ENCODE assay signal across 11 cellular contexts in genomic region chr3:171811913-171812321, GRCh38. TPM values are rescaled to one million over a fixed set of nuclear protein-coding genes. Genes with fewer than 3 reads are reported as not detected.
A peak's percentile ranks its signal among the peaks of the same experiment; 100 is the strongest.
DNase-seq lines count a peak whose midpoint lies in the region; ATAC-seq and TF ChIP-seq lines count a peak whose summit lies in the region.
"Had no signal": no experiment of that assay in that cellular context is flagged by ENCODE, and none has a peak within 500 bp of the region (broad histone marks: within the 10 kb centered on the region; RNA-seq: fewer than 3 reads in every experiment).

No MANE protein-coding gene starts in this region.

- BruUV-seq in PC-3 (replicated peaks; lab: Mats Ljungman, UMichigan) = no TSS peak

- no peaks in the 10 kb centered on the region for H3K9me2 ChIP-seq in PC-3 (replicated peaks; ENCODE audit: low read length)

- H3K36me3 Mint-ChIP-seq in nephron (ENCODE audit: low read depth) = no peaks in the 10 kb centered on the region
- H3K36me3 Mint-ChIP-seq: CD4-positive, CD25-positive, alpha-beta regulatory T cell had no signal

- peak overlapping the region in 2 of 3 experiments; percentile 52 to 76 for H3K27ac Mint-ChIP-seq in nephron
- H3K27ac Mint-ChIP-seq: activated naive CD8-positive, alpha-beta T cell treated with anti-CD3 and anti-CD28 coated beads, Interleukin-2, amount 50 U/mL, for 24 hours; CD4-positive, CD25-positive, alpha-beta regulatory T cell had no signal

- ATAC-seq in PC-3 (no peak), body of pancreas (no peak)
- ATAC-seq: activated naive CD8-positive, alpha-beta T cell treated with anti-CD3 and anti-CD28 coated beads, Interleukin-2, amount 50 U/mL, for 24 hours had no signal

- H3K4me3 ChIP-seq in AG09309 (ENCODE audit: control insufficient read depth, low read depth, low read length) (no peak overlapping the region), PC-3 (ENCODE audit: low read length) (no peak overlapping the region), choroid plexus epithelial cell (ENCODE audit: low read depth, low read length) (no peak overlapping the region), body of pancreas (no peak overlapping the region)

- H3K27ac ChIP-seq in PC-3 (ENCODE audit: low read length) (peak overlapping the region; percentile 90), body of pancreas (peak overlapping the region in 1 of 4 donors; percentile 88)

- intact Hi-C loops in PC-3 (cut with micrococcal nuclease) = loop anchor here (1.0 to 5.0 kb wide), 2 partner anchors 17 to 155 kb away; no protein-coding TSS in a partner anchor
- intact Hi-C loops in body of pancreas (cut with DNase I) = no loop called here
- intact Hi-C loops in head of caudate nucleus (cut with DNase I) = no loop called here

- H3K9ac ChIP-seq in PC-3 (ENCODE audit: low read length) = peak overlapping the region; percentile 47

- POLR2A ChIA-PET in PC-3 (lab: Charles Lee; ENCODE audit: unreplicated experiment) = interaction anchor here (0.5 to 2.3 kb wide), 2 partner anchors 18 to 23 kb away, joined by 3 to 14 read pairs; no protein-coding TSS in a partner anchor

- peaks cover 26% of the 10 kb centered on the region for H3K4me1 Mint-ChIP-seq in nephron

- CTCF ChIA-PET in PC-3 (lab: Charles Lee) = interaction anchor here (0.7 kb wide), 1 partner anchor 165 kb away, joined by 3 read pairs; no protein-coding TSS in a partner anchor

- no peaks in the 10 kb centered on the region for H3K36me3 ChIP-seq in PC-3 (ENCODE audit: low read depth, low read length)
- H3K36me3 ChIP-seq in body of pancreas (replicated peaks in 1 of 2; ENCODE audit: insufficient read depth in 1 of 2, low read depth in 2 of 2) = no peaks in the 10 kb centered on the region

- peaks cover 6% of the 10 kb centered on the region for H3K9me3 Mint-ChIP-seq in nephron
- H3K9me3 Mint-ChIP-seq: activated naive CD8-positive, alpha-beta T cell treated with anti-CD3 and anti-CD28 coated beads, Interleukin-2, amount 50 U/mL, for 24 hours; CD4-positive, CD25-positive, alpha-beta regulatory T cell had no signal

- H3K27me3 Mint-ChIP-seq in nephron (ENCODE audit: low read depth) = peaks cover 3% of the 10 kb centered on the region

- H3K4me3 Mint-ChIP-seq in nephron = peak overlapping the region; percentile 65 to 86 (median 81)
- H3K4me3 Mint-ChIP-seq: activated naive CD8-positive, alpha-beta T cell treated with anti-CD3 and anti-CD28 coated beads, Interleukin-2, amount 50 U/mL, for 24 hours had no signal

- H3K4me2 ChIP-seq in PC-3 (ENCODE audit: low read length) = peak overlapping the region; percentile 85

- H4K20me1 ChIP-seq in PC-3 (ENCODE audit: low read length) = no peaks in the 10 kb centered on the region

- TF ChIP-seq CTCF in AG09309 (IDR thresholded peaks at IDR 0.05; ENCODE audit: control insufficient read depth, insufficient read depth, low read depth, low read length, missing control alignments) (no peak), PC-3 (conservative IDR thresholded peaks at IDR 0.05; ENCODE audit: low read depth, low read length) (no peak), choroid plexus epithelial cell (conservative IDR thresholded peaks at IDR 0.05; ENCODE audit: low read depth, low read length) (no peak), nephron (IDR thresholded peaks at IDR 0.05; ENCODE audit: unreplicated experiment in 3 of 3) (no peak), body of pancreas (IDR thresholded peaks at IDR 0.05) (no peak)

- H2AFZ ChIP-seq in PC-3 (ENCODE audit: low read length) = no peak overlapping the region

- WGBS in body of pancreas, 2 donors = 97% methylated on average over 9 of the region's 9 CpGs

- peaks cover 38% of the 10 kb centered on the region for H3K4me1 ChIP-seq in PC-3 (ENCODE audit: insufficient read depth, low read length)
- peaks cover 14% of the 10 kb centered on the region for H3K4me1 ChIP-seq in body of pancreas

- H3K27me3 ChIP-seq in PC-3 (ENCODE audit: low read length) (no peaks in the 10 kb centered on the region), body of pancreas (no peaks in the 10 kb centered on the region)

- no peak for TF ChIP-seq POLR2A in body of pancreas (IDR thresholded peaks at IDR 0.05)

- peaks cover 9% of the 10 kb centered on the region for H3F3A ChIP-seq in PC-3 (ENCODE audit: low read length, unreplicated experiment)

- H3K9me3 ChIP-seq in PC-3 (ENCODE audit: low read length) (no peaks in the 10 kb centered on the region), body of pancreas (no peaks in the 10 kb centered on the region)

- DNase-seq in AG09309 (ENCODE audit: low read depth) = peak; percentile 55
- peak; percentile 42 for DNase-seq in PC-3
- DNase-seq in choroid plexus epithelial cell (ENCODE audit: low read depth) = peak; percentile 86
- no peak for DNase-seq in mucosa of gallbladder (ENCODE audit: low spot score)
- no peak for DNase-seq in body of pancreas
- DNase-seq in head of caudate nucleus = no peak
- no peak for DNase-seq in activated CD8-positive, alpha-beta memory T cell treated with anti-CD3 and anti-CD28 coated beads for 24 hours
- DNase-seq: activated naive CD8-positive, alpha-beta T cell treated with anti-CD3 and anti-CD28 coated beads, Interleukin-2, amount 50 U/mL, for 24 hours; CD4-positive, CD25-positive, alpha-beta regulatory T cell had no signal

- H3K79me2 ChIP-seq in PC-3 (ENCODE audit: low read length) = peaks cover 5% of the 10 kb centered on the region

RNA-seq across cellular contexts. Expression of gene PLD1, which starts 1.6 kb away (rescaled TPM):
- total RNA-seq in PC-3 (2014; rRNA removed) (7.3 and 8.3 TPM in 2 replicates), mucosa of gallbladder (734 TPM), body of pancreas (10 to 100 TPM; 60.4 to 96.2 TPM)

RNA-seq across cellular contexts. Expression of gene TMEM212, which starts 31.2 kb away (rescaled TPM):
- not detected in 2 replicates for total RNA-seq in PC-3 (2014; rRNA removed)
- total RNA-seq in mucosa of gallbladder = not detected
- total RNA-seq in body of pancreas = not detected
- total RNA-seq: CD4-positive, CD25-positive, alpha-beta regulatory T cell; lower leg skin had no signal

Comparison
In these comparisons a context has a peak if more than half of its experiments do, and no peak if none do; other contexts are left out.
1. DNase-seq: peak in AG09309 (single experiment), PC-3 (single experiment) and choroid plexus epithelial cell (single experiment); none in mucosa of gallbladder (single experiment), body of pancreas (0 of 4), head of caudate nucleus (0 of 42) and activated CD8-positive, alpha-beta memory T cell treated with anti-CD3 and anti-CD28 coated beads for 24 hours (single experiment).